8 cellular contexts compared by ENCODE assay signal in the genomic region with DNA sequence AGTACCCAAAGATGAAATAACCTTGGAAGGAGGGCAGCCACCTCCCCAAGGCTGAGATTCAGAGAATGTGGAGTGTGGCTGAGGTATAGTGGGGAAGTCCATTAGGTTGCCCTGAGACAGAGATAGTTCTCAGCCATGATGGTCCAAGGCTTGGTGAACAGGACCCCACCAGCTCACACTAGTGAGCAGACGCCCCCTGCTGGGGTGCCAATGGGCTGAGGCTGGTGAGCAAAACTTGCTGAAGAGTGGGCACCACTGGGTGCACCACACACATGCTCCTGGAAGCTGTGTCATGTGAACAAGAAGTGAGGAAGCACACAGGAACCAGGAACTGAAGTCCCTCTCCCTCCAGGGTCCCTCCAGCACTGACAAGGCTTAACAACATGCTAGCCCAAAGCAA. TPM values are rescaled to one million over a fixed set of nuclear protein-coding genes. Genes with fewer than 3 reads are reported as not detected.
DNase-seq lines count a peak whose midpoint lies in the region; ATAC-seq and TF ChIP-seq lines count a peak whose summit lies in the region.

No MANE protein-coding gene starts in this region.

- H3K27ac ChIP-seq in SU-DHL-6 (ENCODE audit: low read depth, low read length) (no peak overlapping the region), right lobe of liver (no peak overlapping the region)

- H3K79me2 ChIP-seq in SU-DHL-6 (ENCODE audit: insufficient read depth, low read length): no peaks in the 10 kb centered on the region

- peak; percentile 54 for ATAC-seq in HG03342 (IDR thresholded peaks at IDR 0.05; ENCODE audit: unreplicated experiment)
- ATAC-seq in right lobe of liver: peak; percentile 50 to 68 (median 58)
- no peak for ATAC-seq in GM19023 (IDR thresholded peaks at IDR 0.05; ENCODE audit: unreplicated experiment)

- H3K4me3 ChIP-seq in SU-DHL-6 (ENCODE audit: insufficient read depth, low read length, poor library complexity, severe bottlenecking) (no peak overlapping the region), astrocyte of the cerebellum (ENCODE audit: low read depth, low read length) (no peak overlapping the region), right lobe of liver (no peak overlapping the region)

- H3K36me3 ChIP-seq in SU-DHL-6 (ENCODE audit: low read length): no peaks in the 10 kb centered on the region
- no peaks in the 10 kb centered on the region for H3K36me3 ChIP-seq in right lobe of liver

- no peaks in the 10 kb centered on the region for H3K9me2 ChIP-seq in SU-DHL-6 (replicated peaks; ENCODE audit: insufficient read depth, low read length)

- H3K9me3 ChIP-seq in SU-DHL-6 (ENCODE audit: insufficient read depth, low read length): no peaks in the 10 kb centered on the region
- no peaks in the 10 kb centered on the region for H3K9me3 ChIP-seq in right lobe of liver

- H4K20me1 ChIP-seq in SU-DHL-6 (ENCODE audit: low read depth, low read length): no peaks in the 10 kb centered on the region

- intact Hi-C loops in right lobe of liver (cut with DNase I): no loop called here

- no peaks in the 10 kb centered on the region for H3K4me1 ChIP-seq in right lobe of liver

- TF ChIP-seq POLR2A in right lobe of liver (IDR thresholded peaks at IDR 0.05): no peak

- H3K27me3 ChIP-seq in SU-DHL-6 (ENCODE audit: low read length): no peaks in the 10 kb centered on the region
- H3K27me3 ChIP-seq in right lobe of liver: no peaks in the 10 kb centered on the region

- TF ChIP-seq CTCF in SU-DHL-6 (IDR thresholded peaks at IDR 0.05; ENCODE audit: insufficient read depth, low read length, poor library complexity, severe bottlenecking) (peak; percentile 81), astrocyte of the cerebellum (IDR thresholded peaks at IDR 0.05; ENCODE audit: low read depth, low read length, missing control alignments) (peak; percentile 39), right lobe of liver (IDR thresholded peaks at IDR 0.05) (peak; percentile 29 to 44 (median 40))

- in situ Hi-C loops in astrocyte of the cerebellum (cut with HindIII; ENCODE audit: low sequenced_read_pairs): no loop called here

- no peak overlapping the region for H3K9ac ChIP-seq in SU-DHL-6 (ENCODE audit: low read length)

- no peak overlapping the region for H3K4me2 ChIP-seq in SU-DHL-6 (ENCODE audit: low read depth, low read length, poor library complexity, severe bottlenecking)

- H3F3A ChIP-seq in SU-DHL-6 (ENCODE audit: insufficient read depth): no peaks in the 10 kb centered on the region

- DNase-seq in DMS 273 (lab: John Stamatoyannopoulos, UW; ENCODE audit: unreplicated experiment): peak; percentile 81
- no peak for DNase-seq in DMS 273 treated with DMSO at 0.1 percent for 48 hours (lab: John Stamatoyannopoulos, UW)
- no peak for DNase-seq in astrocyte of the cerebellum (ENCODE audit: low read depth)
- DNase-seq in right lobe of liver: peak in 1 of 3 donors; percentile 51
- DNase-seq in kidney glomerular epithelial cell (lab: John Stamatoyannopoulos, UW): no peak

- no peak overlapping the region for H2AFZ ChIP-seq in SU-DHL-6 (ENCODE audit: low read depth, low read length, severe bottlenecking)

- no CpG with 5 or more reads among the region's 1 CpG for WGBS in right lobe of liver (ENCODE audit: insufficient coverage, low coverage, low lambda C conversion rate, missing lambda C conversion rate)

RNA-seq across cellular contexts. Expression of gene FBXL13, which starts 8.9 kb away (rescaled TPM):
- under 1 TPM in 4 of 6 experiments, not detected in 2; 0.12 to 0.31 (median 0.20) TPM for total RNA-seq in right lobe of liver

RNA-seq across cellular contexts. Expression of gene ARMC10, which starts 9.3 kb away (rescaled TPM):
- total RNA-seq in right lobe of liver: 10 to 100 TPM; 18.4 to 33.4 (median 22.8) TPM
